Comparison of ENCODE assay signal across 11 cellular contexts in genomic region chr5:170596482-170596881, GRCh38.
"Had no signal": no experiment of that assay in that cellular context is flagged by ENCODE, and none has a peak within 500 bp of the region (broad histone marks: within the 10 kb centered on the region; RNA-seq: fewer than 3 reads in every experiment).

No MANE protein-coding gene starts in this region.

- H3K4me3 ChIP-seq: ascending aorta, gastroesophageal sphincter, hepatocyte, testis had no signal

- H3K27ac ChIP-seq: ascending aorta, gastroesophageal sphincter, hepatocyte, neutrophil, testis had no signal

- H3K36me3 ChIP-seq: ascending aorta, gastroesophageal sphincter, neutrophil had no signal

- ATAC-seq: effector memory CD8-positive, alpha-beta T cell; naive thymus-derived CD4-positive, alpha-beta T cell; right cardiac atrium had no signal

- DNase-seq: activated CD4-positive, alpha-beta T cell treated with anti-CD3 and anti-CD28 coated beads, Interleukin-2, amount 50 U/mL, for 4 hours; activated gamma-delta T cell treated with Interleukin-2 at 50 U/mL for 16 hours; cortex of kidney; effector memory CD8-positive, alpha-beta T cell; right cardiac atrium had no signal

- H3K27me3 ChIP-seq: ascending aorta, testis had no signal

- H3K4me1 ChIP-seq: ascending aorta, testis had no signal

- H3K9me3 ChIP-seq: ascending aorta, gastroesophageal sphincter, neutrophil, testis had no signal
